In the genomic region with DNA sequence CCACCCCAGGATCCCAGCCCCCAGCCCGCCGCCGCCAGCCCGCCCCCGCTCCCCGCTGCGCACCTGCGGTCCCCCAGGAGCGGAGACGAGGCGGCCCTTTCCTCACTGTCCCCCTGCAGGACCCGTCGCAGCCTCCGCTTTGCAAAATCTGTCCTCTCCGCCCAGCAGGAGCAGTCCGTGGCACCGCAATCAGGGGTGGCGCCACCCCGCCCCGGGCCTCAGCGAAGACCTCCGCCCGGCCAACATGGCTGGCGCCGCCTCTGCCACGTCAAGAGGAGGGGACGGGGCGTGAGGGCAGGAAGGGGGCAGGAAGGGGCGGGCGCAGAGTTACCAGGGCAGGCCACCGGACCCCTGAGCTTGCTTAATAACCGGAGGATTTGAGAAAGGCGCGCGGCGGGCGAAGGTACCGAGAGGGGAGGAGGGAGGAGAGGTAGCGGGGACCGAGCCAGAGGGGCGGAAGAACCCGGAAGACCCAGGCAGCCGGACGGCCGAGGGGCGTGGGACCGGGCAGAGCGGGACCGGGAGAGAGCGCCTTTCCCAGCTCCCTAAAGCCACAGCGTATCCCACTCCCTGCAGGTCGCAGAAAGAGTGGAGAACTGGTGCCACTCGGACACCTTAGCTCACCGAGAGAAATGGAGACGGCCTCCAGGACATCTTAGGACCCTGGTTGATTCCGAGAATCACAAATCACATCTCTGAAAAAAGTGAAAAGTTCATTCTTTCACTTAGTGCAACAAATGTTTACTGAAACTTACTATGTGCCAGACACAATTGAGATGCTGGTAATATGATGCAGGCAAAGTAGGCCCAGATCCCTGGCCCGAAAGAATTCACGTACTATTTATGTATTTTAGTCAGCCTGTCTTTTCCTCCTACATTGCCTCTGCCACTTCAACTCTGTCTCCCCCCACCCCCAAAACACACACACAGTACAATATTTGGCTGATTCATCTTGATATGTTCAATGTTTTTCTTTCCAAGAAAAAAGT, we compare ENCODE assay signal across 8 cellular contexts. TPM values are rescaled to one million over a fixed set of nuclear protein-coding genes. Genes with fewer than 3 reads are reported as not detected.
A peak's percentile ranks its signal among the peaks of the same experiment; 100 is the strongest.
DNase-seq lines count a peak whose midpoint lies in the region; ATAC-seq, FAIRE-seq and TF ChIP-seq lines count a peak whose summit lies in the region.

Gene SEC23A (minus strand): TSS at position 267 of the 989 bp plus-strand sequence. CDS start 7,117 bp downstream, outside the sequence.

- H3K79me2 ChIP-seq in MM.1S (ENCODE audit: low read length): no peaks in the 10 kb centered on the region

- H3K27me3 ChIP-seq in MM.1S (replicated peaks; ENCODE audit: insufficient read depth, low read length) (no peaks in the 10 kb centered on the region), foreskin keratinocyte (no peaks in the 10 kb centered on the region), neuron (ENCODE audit: insufficient read depth, low read length) (no peaks in the 10 kb centered on the region), subcutaneous abdominal adipose tissue (ENCODE audit: control insufficient read depth in 5 of 5, insufficient read depth in 4 of 5, low read length in 5 of 5) (no peaks in the 10 kb centered on the region)

- FAIRE-seq in G401.6 (lab: Jason Lieb, UNC): peak; percentile 86

- no peaks in the 10 kb centered on the region for H3K9me3 ChIP-seq in MM.1S (replicated peaks; ENCODE audit: insufficient read depth, low read length)
- no peaks in the 10 kb centered on the region for H3K9me3 ChIP-seq in neuron (ENCODE audit: low read length)
- H3K9me3 ChIP-seq in subcutaneous abdominal adipose tissue (ENCODE audit: control insufficient read depth in 5 of 5, low read length in 5 of 5): no peaks in the 10 kb centered on the region

- no peaks in the 10 kb centered on the region for H4K20me1 ChIP-seq in MM.1S (ENCODE audit: insufficient read depth, low read length)

- ATAC-seq in foreskin keratinocyte: peak; percentile 87

- peak within 1 kb of the TSS; percentile 76 for H3K4me3 ChIP-seq in MM.1S (ENCODE audit: low read length)
- H3K4me3 ChIP-seq in neuron (ENCODE audit: low read length): peak within 1 kb of the TSS; percentile 96
- H3K4me3 ChIP-seq in subcutaneous abdominal adipose tissue (ENCODE audit: low read depth in 1 of 5, low read length in 5 of 5): peak within 1 kb of the TSS; percentile 74 to 96 (median 89)

- H3K9ac ChIP-seq in MM.1S (ENCODE audit: low read length) (peak within 1 kb of the TSS; percentile 64), subcutaneous abdominal adipose tissue (ENCODE audit: low read length in 5 of 5) (peak within 1 kb of the TSS; percentile 89 to 96 (median 95))

- H2AFZ ChIP-seq in MM.1S (ENCODE audit: low read length) (peak within 1 kb of the TSS; percentile 67), neuron (ENCODE audit: low read depth, low read length) (peak within 1 kb of the TSS; percentile 92)

- TF ChIP-seq CTCF in MM.1S (IDR thresholded peaks at IDR 0.05; ENCODE audit: low read length): no peak
- no peak for TF ChIP-seq CTCF in foreskin keratinocyte (conservative IDR thresholded peaks at IDR 0.05)

- no peaks in the 10 kb centered on the region for H3K9me2 ChIP-seq in MM.1S (replicated peaks; ENCODE audit: insufficient read depth, low read length)

- H3K36me3 ChIP-seq in MM.1S (replicated peaks; ENCODE audit: insufficient read depth, low read length): no peaks in the 10 kb centered on the region
- H3K36me3 ChIP-seq in neuron (ENCODE audit: insufficient read depth, low read length): peaks cover 5% of the 10 kb centered on the region
- H3K36me3 ChIP-seq in subcutaneous abdominal adipose tissue (ENCODE audit: control insufficient read depth in 5 of 5, insufficient read depth in 5 of 5, low read length in 5 of 5): no peaks in the 10 kb centered on the region

- H3K4me1 ChIP-seq in MM.1S (ENCODE audit: low read length): no peaks in the 10 kb centered on the region
- no peaks in the 10 kb centered on the region for H3K4me1 ChIP-seq in foreskin keratinocyte
- H3K4me1 ChIP-seq in neuron (ENCODE audit: insufficient read depth, low read length): peaks cover 8% of the 10 kb centered on the region
- peaks cover 0 to 31% (median 22%) of the 10 kb centered on the region in 5 donors for H3K4me1 ChIP-seq in subcutaneous abdominal adipose tissue (ENCODE audit: control insufficient read depth in 5 of 5, insufficient read depth in 5 of 5, low read length in 5 of 5)

- no peaks in the 10 kb centered on the region for H3F3A ChIP-seq in MM.1S (ENCODE audit: insufficient read depth, low read length)

- H3K4me2 ChIP-seq in MM.1S (ENCODE audit: low read depth, low read length): peak within 1 kb of the TSS; percentile 66

- DNase-seq in HCEC 1CT (peak; percentile 79), MM.1S (peak; percentile 65), SHP77 treated with DMSO at 0.1 percent for 48 hours (lab: John Stamatoyannopoulos, UW) (peak; percentile 93), activated gamma-delta T cell treated with Interleukin-2 at 50 U/mL for 16 hours (peak; percentile 82), foreskin keratinocyte (peak; percentile 29 to 57)

- H3K27ac ChIP-seq in MM.1S (ENCODE audit: low read length) (peak within 1 kb of the TSS; percentile 29; the same call in 1 of the 2 replicates), foreskin keratinocyte (peak within 1 kb of the TSS; percentile 74), subcutaneous abdominal adipose tissue (ENCODE audit: low read depth, low read length) (peak within 1 kb of the TSS; percentile 94)

RNA-seq across cellular contexts. Expression of gene SEC23A, which starts in this region (rescaled TPM):
- total RNA-seq in foreskin keratinocyte: 74.4 and 83.1 TPM in 2 replicates
- 16.5 and 18.0 TPM in 2 replicates for polyA plus RNA-seq in foreskin keratinocyte

Comparison
In these comparisons a context has a peak if more than half of its experiments do, and no peak if none do; other contexts are left out.
1. Peak in every context shown above with its lines: DNase-seq, ATAC-seq, H3K4me3 ChIP-seq and H3K27ac ChIP-seq.
2. DNase-seq: peak in every context shown above with its lines; median percentile 93 in SHP77 treated with DMSO at 0.1 percent for 48 hours; 82 in activated gamma-delta T cell treated with Interleukin-2 at 50 U/mL for 16 hours; 79 in HCEC 1CT; 65 in MM.1S; 43 in foreskin keratinocyte.
3. H3K27ac ChIP-seq: peak in every context shown above with its lines; median percentile 94 in subcutaneous abdominal adipose tissue; 74 in foreskin keratinocyte; 29 in MM.1S.